11 cellular contexts compared by ENCODE assay signal in the genomic region with DNA sequence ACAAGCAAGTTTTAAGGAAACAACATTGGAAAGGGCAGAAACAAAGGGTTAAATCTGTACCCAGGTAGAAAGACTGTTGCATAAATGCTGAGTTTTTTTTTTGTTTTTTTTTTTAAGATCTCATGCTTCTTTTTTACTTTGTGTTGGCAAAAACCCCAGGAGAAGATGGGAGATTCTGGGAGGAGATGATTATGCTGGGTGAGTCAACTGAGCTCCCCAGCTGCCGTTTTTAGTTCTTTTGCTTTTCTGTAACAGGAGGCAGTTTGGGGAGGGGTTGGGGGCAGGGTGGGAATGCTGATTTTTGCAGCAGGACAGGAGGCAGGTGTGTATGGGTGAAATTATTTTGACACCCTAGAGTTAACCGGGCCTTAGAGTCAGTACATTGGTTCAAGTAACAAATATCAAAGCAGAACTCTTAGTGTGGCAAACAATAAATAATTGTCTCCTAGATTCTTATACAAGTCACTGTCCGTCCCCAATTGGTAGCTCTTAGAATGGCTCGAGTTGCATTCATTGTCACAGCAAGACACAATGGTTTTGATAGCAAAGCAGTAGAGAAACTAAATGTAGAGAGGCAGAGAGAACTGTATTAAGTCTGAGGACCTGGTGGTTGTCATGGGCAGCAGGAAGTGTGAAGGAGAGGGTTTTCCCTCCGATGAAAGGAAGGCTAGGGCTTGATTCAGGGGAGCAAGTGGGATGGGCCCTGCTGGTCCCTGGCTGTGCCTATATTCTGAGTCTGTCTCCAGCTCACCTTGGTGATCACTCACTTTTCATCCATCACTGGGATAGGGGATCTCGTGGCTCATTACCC. TPM values are rescaled to one million over a fixed set of nuclear protein-coding genes. Genes with fewer than 3 reads are reported as not detected.
DNase-seq lines count a peak whose midpoint lies in the region; ATAC-seq and TF ChIP-seq lines count a peak whose summit lies in the region.
"Had no signal": no experiment of that assay in that cellular context is flagged by ENCODE, and none has a peak within 500 bp of the region (broad histone marks: within the 10 kb centered on the region; RNA-seq: fewer than 3 reads in every experiment).

No MANE protein-coding gene starts in this region.

- no peak overlapping the region for H3K4me3 ChIP-seq in CD8-positive, alpha-beta memory T cell (ENCODE audit: low read length)
- peak overlapping the region in 12 of 59 donors; percentile 4 to 25 (median 14) for H3K4me3 ChIP-seq in dorsolateral prefrontal cortex

- no peak for DNase-seq in CD8-positive, alpha-beta memory T cell
- DNase-seq in NCI-H2171 treated with DMSO at 0.1 percent for 48 hours (lab: John Stamatoyannopoulos, UW) (peak; percentile 73), dorsolateral prefrontal cortex (peak in 1 of 10 donors; percentile 31), NCI-H1436 (lab: John Stamatoyannopoulos, UW) (no peak), OCI-M2 (lab: John Stamatoyannopoulos, UW; ENCODE audit: unreplicated experiment) (no peak), erythroblast (lab: John Stamatoyannopoulos, UW) (no peak)
- no peak for DNase-seq in natural killer cell treated with Interleukin-12 subunit alpha and Interleukin-12 subunit beta and Interleukin-15 and Interleukin-18, amount 100 ng/mL, for 72 hours (ENCODE audit: low spot score)
- DNase-seq: activated effector memory CD4-positive, alpha-beta T cell treated with anti-CD3 and anti-CD28 coated beads, Interleukin-2, amount 50 U/mL, for 16 hours; Right ventricle myocardium superior had no signal

- H3K9me3 Mint-ChIP-seq in CD8-positive, alpha-beta memory T cell: no peaks in the 10 kb centered on the region
- H3K9me3 Mint-ChIP-seq in natural killer cell treated with Interleukin-12 subunit alpha and Interleukin-12 subunit beta and Interleukin-15 and Interleukin-18, amount 100 ng/mL, for 72 hours: no peaks in the 10 kb centered on the region

- POLR2A ChIA-PET in CD8-positive, alpha-beta memory T cell (lab: Charles Lee): no interaction called here

- H3K27me3 Mint-ChIP-seq in CD8-positive, alpha-beta memory T cell: peaks cover 0 to 1% of the 10 kb centered on the region in 2 donors
- H3K27me3 Mint-ChIP-seq in natural killer cell treated with Interleukin-12 subunit alpha and Interleukin-12 subunit beta and Interleukin-15 and Interleukin-18, amount 100 ng/mL, for 72 hours: no peaks in the 10 kb centered on the region

- H3K4me1 Mint-ChIP-seq in CD8-positive, alpha-beta memory T cell: peaks cover 53 to 84% (median 77%) of the 10 kb centered on the region in 3 donors
- peaks cover 31 to 50% of the 10 kb centered on the region in 2 donors for H3K4me1 Mint-ChIP-seq in natural killer cell treated with Interleukin-12 subunit alpha and Interleukin-12 subunit beta and Interleukin-15 and Interleukin-18, amount 100 ng/mL, for 72 hours (ENCODE audit: low read depth in 2 of 2)

- no peaks in the 10 kb centered on the region for H3K36me3 ChIP-seq in CD8-positive, alpha-beta memory T cell (ENCODE audit: insufficient read depth, low read length)

- H3K27ac ChIP-seq in CD8-positive, alpha-beta memory T cell (ENCODE audit: low read depth, low read length): no peak overlapping the region
- peak overlapping the region; percentile 66 to 96 (median 89) for H3K27ac ChIP-seq in dorsolateral prefrontal cortex

- TF ChIP-seq CTCF in dorsolateral prefrontal cortex (IDR thresholded peaks at IDR 0.05 in 54 of 56, conservative IDR thresholded peaks at IDR 0.05 in 2 of 56; ENCODE audit: low read depth in 1 of 56, partially characterized antibody in 56 of 56): peak in 3 of 56 donors; percentile 12 to 22 (median 19)

- H3K27me3 ChIP-seq in CD8-positive, alpha-beta memory T cell (ENCODE audit: insufficient read depth, low read length, poor library complexity, severe bottlenecking): no peaks in the 10 kb centered on the region
- no peaks in the 10 kb centered on the region for H3K27me3 ChIP-seq in dorsolateral prefrontal cortex

- intact Hi-C loops in dorsolateral prefrontal cortex (cut with DNase I): no loop called here

- H3K4me1 ChIP-seq in CD8-positive, alpha-beta memory T cell (ENCODE audit: insufficient read depth, low read length): peaks cover 59% of the 10 kb centered on the region

- CTCF ChIA-PET in CD8-positive, alpha-beta memory T cell (lab: Charles Lee): no interaction called here

- no peaks in the 10 kb centered on the region for H3K9me3 ChIP-seq in CD8-positive, alpha-beta memory T cell (ENCODE audit: low read length)

- H3K4me3 Mint-ChIP-seq in CD8-positive, alpha-beta memory T cell: peak overlapping the region in 4 of 7 donors; percentile 8 to 45 (median 28)
- H3K4me3 Mint-ChIP-seq in natural killer cell treated with Interleukin-12 subunit alpha and Interleukin-12 subunit beta and Interleukin-15 and Interleukin-18, amount 100 ng/mL, for 72 hours: peak overlapping the region; percentile 17

- no peak for TF ChIP-seq POLR2A in erythroblast (IDR thresholded peaks at IDR 0.05; ENCODE audit: low read length)

- H3K36me3 Mint-ChIP-seq in CD8-positive, alpha-beta memory T cell: peaks cover 0 to 35% (median 2%) of the 10 kb centered on the region in 3 donors
- H3K36me3 Mint-ChIP-seq in natural killer cell treated with Interleukin-12 subunit alpha and Interleukin-12 subunit beta and Interleukin-15 and Interleukin-18, amount 100 ng/mL, for 72 hours: no peaks in the 10 kb centered on the region

- ATAC-seq in natural killer cell treated with Interleukin-12 subunit alpha and Interleukin-12 subunit beta and Interleukin-15 and Interleukin-18, amount 100 ng/mL, for 72 hours: peak in 1 of 2 donors; percentile 76
- ATAC-seq in GM18861 (IDR thresholded peaks at IDR 0.05; ENCODE audit: unreplicated experiment): no peak
- ATAC-seq: HCT116 had no signal

- H3K27ac Mint-ChIP-seq in CD8-positive, alpha-beta memory T cell: peak overlapping the region; percentile 1 to 85 (median 33)
- H3K27ac Mint-ChIP-seq in natural killer cell treated with Interleukin-12 subunit alpha and Interleukin-12 subunit beta and Interleukin-15 and Interleukin-18, amount 100 ng/mL, for 72 hours: peak overlapping the region; percentile 44 to 67

RNA-seq across cellular contexts. Expression of gene RCOR2, which starts 36.7 kb away (rescaled TPM):
- total RNA-seq in CD8-positive, alpha-beta memory T cell: under 1 TPM; 0.11 to 0.13 TPM
- not detected for polyA plus RNA-seq in CD8-positive, alpha-beta memory T cell
- total RNA-seq in dorsolateral prefrontal cortex: 10 to 100 TPM in 73 of 120 experiments, 1 to 10 TPM in 47; 4.7 to 20.2 (median 10.9) TPM
- not detected for total RNA-seq in natural killer cell treated with Interleukin-12 subunit alpha and Interleukin-12 subunit beta and Interleukin-15 and Interleukin-18, amount 100 ng/mL, for 72 hours

RNA-seq across cellular contexts. Expression of gene MARK2, which starts 41.3 kb away (rescaled TPM):
- total RNA-seq in CD8-positive, alpha-beta memory T cell: 10 to 100 TPM; 34.5 to 38.0 TPM
- 72.5 TPM for polyA plus RNA-seq in CD8-positive, alpha-beta memory T cell
- total RNA-seq in dorsolateral prefrontal cortex: 10 to 100 TPM; 47.0 to 75.5 (median 57.9) TPM
- 10 to 100 TPM; 54.9 to 68.5 TPM for total RNA-seq in natural killer cell treated with Interleukin-12 subunit alpha and Interleukin-12 subunit beta and Interleukin-15 and Interleukin-18, amount 100 ng/mL, for 72 hours

RNA-seq across cellular contexts. Expression of gene NAA40, which starts 58.6 kb away (rescaled TPM):
- 10 to 100 TPM; 20.2 to 26.2 TPM for total RNA-seq in CD8-positive, alpha-beta memory T cell
- polyA plus RNA-seq in CD8-positive, alpha-beta memory T cell: 15.9 TPM
- total RNA-seq in dorsolateral prefrontal cortex: 10 to 100 TPM; 18.7 to 46.0 (median 26.4) TPM
- total RNA-seq in natural killer cell treated with Interleukin-12 subunit alpha and Interleukin-12 subunit beta and Interleukin-15 and Interleukin-18, amount 100 ng/mL, for 72 hours: 10 to 100 TPM; 29.4 to 43.8 TPM

Comparison
In these comparisons a context has a peak if more than half of its experiments do, and no peak if none do; other contexts are left out.
1. RNA of gene RCOR2, which starts 36.7 kb away (total RNA-seq): 4.7 to 20.2 TPM in dorsolateral prefrontal cortex; 0.11 to 0.13 TPM in CD8-positive, alpha-beta memory T cell and not detected in natural killer cell treated with Interleukin-12 subunit alpha and Interleukin-12 subunit beta and Interleukin-15 and Interleukin-18, amount 100 ng/mL, for 72 hours; every median in the first group is over 4 times any median in the second.